ENCODE assay signal across 16 cellular contexts in genomic region chr18:46596119-46596518, GRCh38.
A peak's percentile ranks its signal among the peaks of the same experiment; 100 is the strongest.
DNase-seq lines count a peak whose midpoint lies in the region; ATAC-seq and TF ChIP-seq lines count a peak whose summit lies in the region.
"Had no signal": no experiment of that assay in that cellular context is flagged by ENCODE, and none has a peak within 500 bp of the region (broad histone marks: within the 10 kb centered on the region; RNA-seq: fewer than 3 reads in every experiment).

No MANE protein-coding gene starts in this region.

- H3K4me3 Mint-ChIP-seq in effector memory CD8-positive, alpha-beta T cell = no peak overlapping the region
- H3K4me3 Mint-ChIP-seq: B cell had no signal

- H3K4me3 ChIP-seq in HFF-Myc (replicated peaks; ENCODE audit: low read depth, low read length) (no peak overlapping the region), right lobe of liver (no peak overlapping the region)
- H3K4me3 ChIP-seq: heart right ventricle had no signal

- H3K27ac Mint-ChIP-seq in effector memory CD8-positive, alpha-beta T cell = peak overlapping the region in 1 of 2 donors; percentile 36
- H3K27ac Mint-ChIP-seq: B cell had no signal

- H3K9me3 ChIP-seq in right lobe of liver = no peaks in the 10 kb centered on the region

- no peak for TF ChIP-seq CTCF in HFF-Myc (IDR thresholded peaks at IDR 0.05; ENCODE audit: low read depth, low read length, missing control alignments)
- no peak for TF ChIP-seq CTCF in right lobe of liver (IDR thresholded peaks at IDR 0.05)

- DNase-seq in DMS153 treated with DMSO at 0.1 percent for 48 hours (lab: John Stamatoyannopoulos, UW; ENCODE audit: unreplicated experiment) = peak; percentile 39
- peak; percentile 7 for DNase-seq in HFF-Myc (ENCODE audit: extremely low read depth, low read depth)
- peak; percentile 41 for DNase-seq in NCI-H2171 (lab: John Stamatoyannopoulos, UW)
- no peak for DNase-seq in effector memory CD8-positive, alpha-beta T cell
- DNase-seq in right lobe of liver = no peak
- DNase-seq: activated CD4-positive, CD25-positive, alpha-beta regulatory T cell treated with anti-CD3 and anti-CD28 coated beads, Interleukin-2, amount 50 U/mL, for 72 hours; activated naive CD4-positive, alpha-beta T cell treated with Interleukin-2 at 50 U/mL for 16 hours; heart right ventricle; NCI-H1092; NCI-H82; nucleus accumbens; stimulated activated CD4-positive, alpha-beta T cell treated with anti-CD3 and anti-CD28 coated beads, Interleukin-4, amount 100 ng/mL, for 24 hours had no signal

- intact Hi-C loops in right lobe of liver (cut with DNase I) = no loop called here

- peaks cover 4 to 43% of the 10 kb centered on the region in 2 donors for H3K27me3 Mint-ChIP-seq in effector memory CD8-positive, alpha-beta T cell

- ATAC-seq in effector memory CD8-positive, alpha-beta T cell (replicated peaks) = peak; percentile 47
- ATAC-seq in HG03442 (IDR thresholded peaks at IDR 0.05; ENCODE audit: unreplicated experiment) (no peak), GM21737 (IDR thresholded peaks at IDR 0.05; ENCODE audit: unreplicated experiment) (no peak), HG03354 (IDR thresholded peaks at IDR 0.05; ENCODE audit: poor library complexity, severe bottlenecking, unreplicated experiment) (no peak), right lobe of liver (no peak)
- ATAC-seq: heart right ventricle had no signal

- no peak overlapping the region for H3K27ac ChIP-seq in right lobe of liver
- H3K27ac ChIP-seq: heart right ventricle had no signal

- TF ChIP-seq POLR2A in right lobe of liver (IDR thresholded peaks at IDR 0.05) = no peak

- H3K9me3 Mint-ChIP-seq in effector memory CD8-positive, alpha-beta T cell = no peaks in the 10 kb centered on the region

- no peaks in the 10 kb centered on the region for H3K36me3 ChIP-seq in right lobe of liver
- H3K36me3 ChIP-seq: heart right ventricle had no signal

- H3K4me1 Mint-ChIP-seq in effector memory CD8-positive, alpha-beta T cell (ENCODE audit: low read depth in 2 of 2) = peaks cover 2 to 6% of the 10 kb centered on the region in 2 donors
- H3K4me1 Mint-ChIP-seq: B cell had no signal

- H3K36me3 Mint-ChIP-seq in effector memory CD8-positive, alpha-beta T cell (ENCODE audit: insufficient read depth) = no peaks in the 10 kb centered on the region

- H3K27me3 ChIP-seq in right lobe of liver = no peaks in the 10 kb centered on the region
- H3K27me3 ChIP-seq: heart right ventricle had no signal

- no peaks in the 10 kb centered on the region for H3K4me1 ChIP-seq in right lobe of liver

Comparison
In these comparisons a context has a peak if more than half of its experiments do, and no peak if none do; other contexts are left out.
1. DNase-seq: peak in DMS153 treated with DMSO at 0.1 percent for 48 hours (single experiment), HFF-Myc (single experiment) and NCI-H2171 (single experiment); none in effector memory CD8-positive, alpha-beta T cell (0 of 3) and right lobe of liver (0 of 3).